Comparison of ENCODE assay signal across 9 cellular contexts in genomic region chr10:73857446-73857845, GRCh38. TPM values are rescaled to one million over a fixed set of nuclear protein-coding genes. Genes with fewer than 3 reads are reported as not detected.
DNase-seq lines count a peak whose midpoint lies in the region; ATAC-seq and TF ChIP-seq lines count a peak whose summit lies in the region.
"Had no signal": no experiment of that assay in that cellular context is flagged by ENCODE, and none has a peak within 500 bp of the region (broad histone marks: within the 10 kb centered on the region; RNA-seq: fewer than 3 reads in every experiment).

No MANE protein-coding gene starts in this region.

- CTCF ChIA-PET in mammary epithelial cell (lab: Charles Lee; ENCODE audit: low non-redundant PET), result no interaction called here

- intact Hi-C loops in mammary epithelial cell (cut with micrococcal nuclease), result no loop called here

- no peaks in the 10 kb centered on the region for H3K4me1 ChIP-seq in mammary epithelial cell (ENCODE audit: insufficient read depth, low read length)

- no peak for ATAC-seq in left lobe of liver

- no peak for TF ChIP-seq CTCF in mammary epithelial cell (conservative IDR thresholded peaks at IDR 0.05 in 1 of 2, IDR thresholded peaks at IDR 0.05 in 1 of 2; ENCODE audit: extremely low read depth in 1 of 2, insufficient read depth in 1 of 2, low read depth in 1 of 2, low read length in 2 of 2)

- dilution Hi-C loops in mammary epithelial cell (cut with HindIII; ENCODE audit: low sequenced_read_pairs), result no loop called here

- H3K27ac ChIP-seq in mammary epithelial cell (ENCODE audit: insufficient read depth, low read depth, low read length), result no peak overlapping the region

- no peak overlapping the region for H3K4me2 ChIP-seq in mammary epithelial cell (ENCODE audit: insufficient read depth, low read depth, low read length)

- H3K9me3 ChIP-seq in mammary epithelial cell (replicated peaks; ENCODE audit: insufficient read depth, low read length), result no peaks in the 10 kb centered on the region

- DNase-seq in activated CD8-positive, alpha-beta memory T cell treated with anti-CD3 and anti-CD28 coated beads for 24 hours, result peak; percentile 77
- DNase-seq in activated CD8-positive, alpha-beta memory T cell treated with anti-CD3 and anti-CD28 coated beads, Interleukin-2, amount 50 U/mL, for 48 hours, result no peak
- DNase-seq in OCI-M1 (lab: John Stamatoyannopoulos, UW) (peak; percentile 34), mammary epithelial cell (peak; percentile 62), left lobe of liver (ENCODE audit: low spot score) (no peak), DMS 273 (lab: John Stamatoyannopoulos, UW; ENCODE audit: unreplicated experiment) (no peak), DMS153 (lab: John Stamatoyannopoulos, UW) (no peak)

- BruUV-seq in mammary epithelial cell (replicated peaks; lab: Mats Ljungman, UMichigan), result no TSS peak

- H3K4me3 Mint-ChIP-seq in stimulated activated naive CD8-positive, alpha-beta T cell treated with anti-CD3 and anti-CD28 coated beads, Interleukin-15, Interleukin-2, amounts not matched to agents 100 ng/mL and 50 ng/mL, for 24 hours, result peak overlapping the region; percentile 52

- H3K4me3 ChIP-seq in mammary epithelial cell (replicated peaks in 1 of 3; ENCODE audit: insufficient read depth in 1 of 3, low read depth in 2 of 3, low read length in 3 of 3), result no peak overlapping the region
- H3K4me3 ChIP-seq: skin epidermis had no signal

- peak overlapping the region; percentile 67 for H3K27ac Mint-ChIP-seq in stimulated activated naive CD8-positive, alpha-beta T cell treated with anti-CD3 and anti-CD28 coated beads, Interleukin-15, Interleukin-2, amounts not matched to agents 100 ng/mL and 50 ng/mL, for 24 hours

- H4K20me1 ChIP-seq in mammary epithelial cell (ENCODE audit: insufficient read depth, low read length), result no peaks in the 10 kb centered on the region

- 96% methylated on average over 10 of the region's 10 CpGs for WGBS in mammary epithelial cell (ENCODE audit: low coverage, missing lambda C conversion rate)

- H3K4me1 Mint-ChIP-seq in stimulated activated naive CD8-positive, alpha-beta T cell treated with anti-CD3 and anti-CD28 coated beads, Interleukin-15, Interleukin-2, amounts not matched to agents 100 ng/mL and 50 ng/mL, for 24 hours (ENCODE audit: low read depth), result peaks cover 57% of the 10 kb centered on the region

- no peak overlapping the region for H2AFZ ChIP-seq in mammary epithelial cell (ENCODE audit: low read depth, low read length)

- H3K27me3 ChIP-seq in mammary epithelial cell (ENCODE audit: insufficient read depth, low read length), result no peaks in the 10 kb centered on the region

- no peaks in the 10 kb centered on the region for H3K27me3 Mint-ChIP-seq in stimulated activated naive CD8-positive, alpha-beta T cell treated with anti-CD3 and anti-CD28 coated beads, Interleukin-15, Interleukin-2, amounts not matched to agents 100 ng/mL and 50 ng/mL, for 24 hours

- H3K36me3 Mint-ChIP-seq in stimulated activated naive CD8-positive, alpha-beta T cell treated with anti-CD3 and anti-CD28 coated beads, Interleukin-15, Interleukin-2, amounts not matched to agents 100 ng/mL and 50 ng/mL, for 24 hours (ENCODE audit: low read depth), result peaks cover 26% of the 10 kb centered on the region

- H3K9me3 Mint-ChIP-seq in stimulated activated naive CD8-positive, alpha-beta T cell treated with anti-CD3 and anti-CD28 coated beads, Interleukin-15, Interleukin-2, amounts not matched to agents 100 ng/mL and 50 ng/mL, for 24 hours, result no peaks in the 10 kb centered on the region

- in situ Hi-C loops in mammary epithelial cell (cut with MboI; ENCODE audit: low sequenced_read_pairs in 2 of 2), result no loop called here

- no peak overlapping the region for H3K9ac ChIP-seq in mammary epithelial cell (ENCODE audit: insufficient read depth, low read length)

- peaks cover 2% of the 10 kb centered on the region for H3K79me2 ChIP-seq in mammary epithelial cell (ENCODE audit: insufficient read depth, low read length)

- peaks cover 6% of the 10 kb centered on the region for H3K36me3 ChIP-seq in mammary epithelial cell (ENCODE audit: insufficient read depth, low read length)

RNA-seq across cellular contexts. Expression of gene CAMK2G, which starts 16.9 kb away (rescaled TPM):
- total RNA-seq in mammary epithelial cell, result 10 to 100 TPM; 20.1 to 20.2 TPM
- polyA plus RNA-seq in mammary epithelial cell, result 23.0 TPM
- polyA minus RNA-seq in mammary epithelial cell, result 18.3 TPM
- total RNA-seq in left lobe of liver, result 11.1 TPM

RNA-seq across cellular contexts. Expression of gene NDST2, which starts 46.0 kb away (rescaled TPM):
- total RNA-seq in mammary epithelial cell, result 10 to 100 TPM in 1 of 2 donors, 1 to 10 TPM in 1; 9.3 to 18.5 TPM
- polyA plus RNA-seq in mammary epithelial cell, result 10.8 TPM
- polyA minus RNA-seq in mammary epithelial cell, result 6.7 TPM
- total RNA-seq in left lobe of liver, result 11.5 TPM

RNA-seq across cellular contexts. Expression of gene PLAU, which starts 53.5 kb away (rescaled TPM):
- total RNA-seq in mammary epithelial cell, result 100 to 1,000 TPM in 1 of 2 donors, 10 to 100 TPM in 1; 85.7 to 712 TPM
- polyA plus RNA-seq in mammary epithelial cell, result 269 TPM
- polyA minus RNA-seq in mammary epithelial cell, result 274 TPM
- total RNA-seq in left lobe of liver, result 0.50 TPM

Comparison
In these comparisons a context has a peak if more than half of its experiments do, and no peak if none do; other contexts are left out.
1. DNase-seq: peak in activated CD8-positive, alpha-beta memory T cell treated with anti-CD3 and anti-CD28 coated beads for 24 hours (single experiment), OCI-M1 (single experiment) and mammary epithelial cell (single experiment); none in activated CD8-positive, alpha-beta memory T cell treated with anti-CD3 and anti-CD28 coated beads, Interleukin-2, amount 50 U/mL, for 48 hours (single experiment), left lobe of liver (single experiment), DMS 273 (single experiment) and DMS153 (single experiment).
2. RNA of gene PLAU, which starts 53.5 kb away (total RNA-seq): 85.7 to 712 TPM in mammary epithelial cell; 0.50 TPM in left lobe of liver (single experiment); every median in the first group is over 10 times any median in the second.